Comparison of ENCODE assay signal across 12 cellular contexts in the genomic region with DNA sequence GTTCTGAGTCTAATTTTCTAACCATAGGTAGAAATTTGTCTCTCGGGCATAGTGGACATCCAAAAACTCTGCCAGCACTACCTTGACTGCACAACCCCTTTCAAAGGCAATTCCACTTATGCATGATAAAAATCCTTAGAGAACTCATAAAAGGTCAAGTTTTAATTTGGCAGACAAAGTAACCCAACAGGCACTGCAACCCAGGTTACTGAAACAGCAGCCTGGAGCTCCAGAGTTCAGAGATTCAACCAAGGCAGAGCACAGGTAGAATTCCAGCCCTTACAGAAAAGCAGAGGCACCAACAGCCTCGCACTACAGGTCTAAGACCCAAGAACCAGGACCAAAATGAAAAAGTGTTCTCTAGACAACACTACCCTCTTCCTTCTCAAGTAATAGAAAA. TPM values are rescaled to one million over a fixed set of nuclear protein-coding genes. Genes with fewer than 3 reads are reported as not detected.
A peak's percentile ranks its signal among the peaks of the same experiment; 100 is the strongest.
DNase-seq lines count a peak whose midpoint lies in the region; ATAC-seq and TF ChIP-seq lines count a peak whose summit lies in the region.
"Had no signal": no experiment of that assay in that cellular context is flagged by ENCODE, and none has a peak within 500 bp of the region (broad histone marks: within the 10 kb centered on the region; RNA-seq: fewer than 3 reads in every experiment).

No MANE protein-coding gene starts in this region.

- no peak overlapping the region for H3K27ac Mint-ChIP-seq in activated CD4-positive, alpha-beta T cell treated with anti-CD3 and anti-CD28 coated beads for 36 hours
- H3K27ac Mint-ChIP-seq in effector memory CD8-positive, alpha-beta T cell, result no peak overlapping the region

- H3K4me1 ChIP-seq in OCI-LY7 (ENCODE audit: insufficient read depth, low read length, poor library complexity, severe bottlenecking) (peaks cover 14% of the 10 kb centered on the region), skeletal muscle satellite cell (ENCODE audit: control insufficient read depth, insufficient read depth, low read length) (peaks cover 11% of the 10 kb centered on the region)

- H3K4me1 Mint-ChIP-seq in activated CD4-positive, alpha-beta T cell treated with anti-CD3 and anti-CD28 coated beads for 36 hours, result peaks cover 31% of the 10 kb centered on the region
- peaks cover 14 to 19% of the 10 kb centered on the region in 2 donors for H3K4me1 Mint-ChIP-seq in effector memory CD8-positive, alpha-beta T cell (ENCODE audit: low read depth in 2 of 2)

- H3K9me3 ChIP-seq in OCI-LY7 (ENCODE audit: low read length) (no peaks in the 10 kb centered on the region), skeletal muscle satellite cell (replicated peaks; ENCODE audit: low read length) (no peaks in the 10 kb centered on the region)

- no peaks in the 10 kb centered on the region for H3K36me3 Mint-ChIP-seq in activated CD4-positive, alpha-beta T cell treated with anti-CD3 and anti-CD28 coated beads for 36 hours (ENCODE audit: low read depth)
- H3K36me3 Mint-ChIP-seq in effector memory CD8-positive, alpha-beta T cell (ENCODE audit: insufficient read depth), result no peaks in the 10 kb centered on the region

- H3K9me3 Mint-ChIP-seq in activated CD4-positive, alpha-beta T cell treated with anti-CD3 and anti-CD28 coated beads for 36 hours (ENCODE audit: low read depth), result no peaks in the 10 kb centered on the region
- no peaks in the 10 kb centered on the region for H3K9me3 Mint-ChIP-seq in effector memory CD8-positive, alpha-beta T cell

- POLR2A ChIA-PET in activated CD4-positive, alpha-beta T cell treated with anti-CD3 and anti-CD28 coated beads for 36 hours (lab: Charles Lee), result no interaction called here
- POLR2A ChIA-PET in OCI-LY7 (lab: Charles Lee), result interaction anchor here (0.9 kb wide), 1 partner anchor 121 kb away, joined by 5 read pairs; no protein-coding TSS in a partner anchor

- no peaks in the 10 kb centered on the region for H3K27me3 ChIP-seq in skeletal muscle satellite cell (ENCODE audit: control insufficient read depth, insufficient read depth, low read length)

- intact Hi-C loops in activated CD4-positive, alpha-beta T cell treated with anti-CD3 and anti-CD28 coated beads for 36 hours (cut with DNase I, micrococcal nuclease), result loop anchor here (2.0 to 10.0 kb wide), 7 partner anchors 63 to 1403 kb away; partner anchors contain the start of genes CENPO (in 1 of the 2), DNMT3A (in 1 of the 2), EFR3B (in 1 of the 2) and EMILIN1 (in 1 of the 2)
- intact Hi-C loops in OCI-LY7 (cut with micrococcal nuclease; ENCODE audit: unreplicated experiment), result loop anchor here (2.0 to 10.0 kb wide), 2 partner anchors 207 to 363 kb away; partner anchors contain the start of genes ASXL2 and RAB10

- H3K4me3 Mint-ChIP-seq in activated CD4-positive, alpha-beta T cell treated with anti-CD3 and anti-CD28 coated beads for 36 hours, result peak overlapping the region; percentile 79
- peak overlapping the region; percentile 81 to 84 for H3K4me3 Mint-ChIP-seq in effector memory CD8-positive, alpha-beta T cell

- H3K4me2 ChIP-seq in OCI-LY7 (ENCODE audit: low read length) (peak overlapping the region; percentile 93), skeletal muscle satellite cell (ENCODE audit: low read length) (peak overlapping the region; percentile 99)

- no peak for TF ChIP-seq CTCF in OCI-LY7 (conservative IDR thresholded peaks at IDR 0.05; ENCODE audit: low read length)

- peaks cover 11% of the 10 kb centered on the region for H3K27me3 Mint-ChIP-seq in activated CD4-positive, alpha-beta T cell treated with anti-CD3 and anti-CD28 coated beads for 36 hours
- no peaks in the 10 kb centered on the region for H3K27me3 Mint-ChIP-seq in effector memory CD8-positive, alpha-beta T cell

- no peak overlapping the region for H2AFZ ChIP-seq in OCI-LY7 (ENCODE audit: low read length)

- H4K20me1 ChIP-seq in OCI-LY7 (ENCODE audit: insufficient read depth, low read length), result no peaks in the 10 kb centered on the region

- H3K27ac ChIP-seq in OCI-LY7 (ENCODE audit: low read depth, low read length, poor library complexity, severe bottlenecking), result no peak overlapping the region

- no peak for DNase-seq in activated CD4-positive, alpha-beta T cell treated with anti-CD3 and anti-CD28 coated beads for 36 hours
- no peak for DNase-seq in activated CD4-positive, alpha-beta T cell treated with anti-CD3 and anti-CD28 coated beads for 4 hours
- DNase-seq in OCI-LY7 (ENCODE audit: low spot score), result no peak
- no peak for DNase-seq in effector memory CD8-positive, alpha-beta T cell
- DNase-seq in NCI-H526 (lab: John Stamatoyannopoulos, UW), result no peak
- no peak for DNase-seq in NCI-H774 (lab: John Stamatoyannopoulos, UW)
- DNase-seq in stimulated activated naive CD4-positive, alpha-beta T cell (lab: John Stamatoyannopoulos, UW), result no peak
- DNase-seq: activated CD4-positive, alpha-beta T cell treated with anti-CD3 and anti-CD28 coated beads, Interleukin-2, amount 50 U/mL, for 4 hours; NCI-H1694; stimulated activated CD8-positive, alpha-beta memory T cell treated with anti-CD3 and anti-CD28 coated beads, Interleukin-4, amount 100 ng/mL, for 48 hours had no signal

- peaks cover 13% of the 10 kb centered on the region; the same call in 1 of the 2 replicates for H3K79me2 ChIP-seq in OCI-LY7 (ENCODE audit: insufficient read depth, low read depth, low read length)

- H3K36me3 ChIP-seq in OCI-LY7 (ENCODE audit: insufficient read depth, low read length) (no peaks in the 10 kb centered on the region), skeletal muscle satellite cell (ENCODE audit: insufficient read depth, low read length) (no peaks in the 10 kb centered on the region)

- CTCF ChIA-PET in activated CD4-positive, alpha-beta T cell treated with anti-CD3 and anti-CD28 coated beads for 36 hours (lab: Charles Lee), result interaction anchor here (1.4 kb wide), 1 partner anchor 180 kb away, joined by 5 read pairs; no protein-coding TSS in a partner anchor
- CTCF ChIA-PET in OCI-LY7 (lab: Charles Lee; ENCODE audit: unreplicated experiment), result no interaction called here

- ATAC-seq in activated CD4-positive, alpha-beta T cell treated with anti-CD3 and anti-CD28 coated beads for 36 hours, result no peak
- no peak for ATAC-seq in effector memory CD8-positive, alpha-beta T cell (replicated peaks)
- ATAC-seq: Right ventricle myocardium inferior had no signal

- H3K9ac ChIP-seq in skeletal muscle satellite cell (ENCODE audit: low read depth, low read length), result no peak overlapping the region

- no TSS peak for BruUV-seq in OCI-LY7 (replicated peaks; lab: Mats Ljungman, UMichigan)

- no peak overlapping the region for H3K4me3 ChIP-seq in OCI-LY7 (ENCODE audit: low read depth, low read length, poor library complexity, severe bottlenecking)
- no peak overlapping the region for H3K4me3 ChIP-seq in skeletal muscle satellite cell (ENCODE audit: low read length)

- H3K9me2 ChIP-seq in OCI-LY7 (ENCODE audit: insufficient read depth, low read length), result no peaks in the 10 kb centered on the region

RNA-seq across cellular contexts. Expression of gene DTNB, which starts 1.8 kb away (rescaled TPM):
- 10 to 100 TPM; 17.1 to 33.5 TPM for total RNA-seq in activated CD4-positive, alpha-beta T cell treated with anti-CD3 and anti-CD28 coated beads for 36 hours
- total RNA-seq in OCI-LY7 (2014; rRNA removed; shearing (Covaris generic)), result 9.3 and 16.1 TPM in 2 replicates
- 28.3 and 32.2 TPM in 2 replicates for total RNA-seq in OCI-LY7 (2022)
- 5.5 and 7.1 TPM in 2 replicates for total RNA-seq in skeletal muscle satellite cell (2012; rRNA removed)
